Comparison of ENCODE assay signal across 19 cellular contexts in the genomic region with DNA sequence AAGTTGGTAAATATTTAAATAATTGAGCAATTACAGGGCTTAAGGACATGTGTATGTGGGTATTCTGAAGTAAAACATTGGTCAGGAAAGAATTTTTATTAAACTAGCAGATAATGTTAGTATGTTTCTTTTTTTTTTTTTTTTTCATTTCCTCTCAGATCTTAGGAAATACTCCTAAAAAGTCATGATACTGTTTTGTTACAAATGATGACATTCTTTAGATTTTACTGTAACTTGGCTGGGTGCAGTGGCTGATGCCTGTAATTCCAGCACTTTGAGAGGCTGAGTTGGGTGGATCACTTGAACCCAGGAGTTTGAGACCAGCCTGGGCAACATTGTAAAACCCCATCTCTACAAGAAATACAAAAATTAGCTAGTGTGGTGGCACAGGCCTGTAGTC.
"Had no signal": no experiment of that assay in that cellular context is flagged by ENCODE, and none has a peak within 500 bp of the region (broad histone marks: within the 10 kb centered on the region; RNA-seq: fewer than 3 reads in every experiment).

No MANE protein-coding gene starts in this region.

- H3K9me3 ChIP-seq: MG63 had no signal

- DNase-seq: activated B cell treated with CpG ODN at 0.5 μM for 24 hours; activated CD4-positive, alpha-beta memory T cell treated with anti-CD3 and anti-CD28 coated beads for 36 hours; activated CD4-positive, alpha-beta T cell treated with anti-CD3 and anti-CD28 coated beads, Interleukin-2, amount 10 ng/mL, durations not matched to agents 7 days and 5 days; activated CD8-positive, alpha-beta memory T cell treated with anti-CD3 and anti-CD28 coated beads for 24 hours; activated effector memory CD4-positive, alpha-beta T cell treated with anti-CD3 and anti-CD28 coated beads, Interleukin-2, amount 50 U/mL, for 16 hours; activated naive CD4-positive, alpha-beta T cell treated with Interleukin-2 at 50 U/mL for 16 hours; activated naive CD8-positive, alpha-beta T cell treated with anti-CD3 and anti-CD28 coated beads, Interleukin-2, amount 50 U/mL, for 24 hours; activated T-cell treated with anti-CD3 and anti-CD28 coated beads, Interleukin-2, amount 50 U/mL, for 4 hours; brain microvascular endothelial cell; MG63; MV-4-11; NCI-H1092 treated with DMSO at 0.1 percent for 48 hours; NCI-H1436; NCI-H1694 treated with DMSO at 0.1 percent for 48 hours; NCI-H2029 treated with DMSO at 0.1 percent for 48 hours; NCI-H446; NCI-H524; PC-9; SHP77 treated with DMSO at 0.1 percent for 48 hours had no signal

- H3K27me3 ChIP-seq: brain microvascular endothelial cell, MG63 had no signal

- H3K4me3 ChIP-seq: MG63, PC-9 had no signal
